Comparison of ENCODE assay signal across 9 cellular contexts in the genomic region with DNA sequence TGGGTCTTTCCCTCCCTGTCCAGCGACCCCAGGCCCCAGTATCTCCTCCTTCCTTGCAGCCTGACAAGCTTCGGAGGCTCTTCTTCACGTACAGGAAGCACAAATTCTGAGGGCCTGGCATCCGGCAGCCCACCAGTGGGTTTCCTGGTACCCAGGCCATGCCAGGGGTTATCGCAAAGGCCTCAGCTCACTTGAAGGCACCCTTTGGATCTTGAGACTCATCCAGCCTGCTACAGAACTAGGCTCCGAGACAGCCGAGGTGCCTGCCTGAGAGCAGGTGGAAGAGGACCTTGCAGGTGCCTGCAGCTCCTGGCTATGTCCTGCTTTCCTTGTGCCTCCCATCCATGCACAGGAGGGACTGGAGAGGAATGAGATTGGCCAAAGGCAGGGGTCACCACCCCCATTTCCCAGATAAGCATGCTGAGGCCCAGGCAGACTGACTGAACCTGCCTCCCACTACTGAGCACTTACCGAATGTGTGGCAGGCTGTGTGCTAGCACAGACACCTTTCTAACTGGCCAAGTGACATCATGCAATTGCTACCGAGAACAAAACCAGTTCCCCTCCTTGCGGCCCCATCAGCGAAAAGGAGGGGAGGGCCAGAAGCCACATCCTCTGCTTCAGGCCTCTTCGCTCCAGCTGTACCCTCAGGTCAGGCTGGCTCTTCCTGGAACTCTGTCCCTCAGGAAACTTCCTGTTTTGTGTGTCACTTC.
DNase-seq lines count a peak whose midpoint lies in the region; ATAC-seq and TF ChIP-seq lines count a peak whose summit lies in the region.
"Had no signal": no experiment of that assay in that cellular context is flagged by ENCODE, and none has a peak within 500 bp of the region (broad histone marks: within the 10 kb centered on the region; RNA-seq: fewer than 3 reads in every experiment).

No MANE protein-coding gene starts in this region.

- ATAC-seq in HG02763 (IDR thresholded peaks at IDR 0.05; ENCODE audit: unreplicated experiment), result peak; percentile 56
- ATAC-seq: body of pancreas had no signal

- no peak for TF ChIP-seq CTCF in GM13977 (IDR thresholded peaks at IDR 0.05; ENCODE audit: extremely low read depth, insufficient read depth, missing control alignments)

- peak; percentile 90 for DNase-seq in GM13977 (ENCODE audit: low spot score)
- DNase-seq in SKM-1 treated with dmso at 0.1 percent for 144 hours (lab: John Stamatoyannopoulos, UW; ENCODE audit: unreplicated experiment), result peak; percentile 57
- peak; percentile 16 for DNase-seq in activated naive CD8-positive, alpha-beta T cell treated with anti-CD3 and anti-CD28 coated beads, Interleukin-2, amount 50 U/mL, for 16 hours (ENCODE audit: low read depth, low spot score)
- DNase-seq in stimulated activated CD8-positive, alpha-beta memory T cell treated with anti-CD3 and anti-CD28 coated beads, Interleukin-15, amount 100 ng/mL, for 1 hour (ENCODE audit: low read depth), result peak; percentile 16
- no peak for DNase-seq in DMS79 (lab: John Stamatoyannopoulos, UW)
- no peak for DNase-seq in T1000 (lab: John Stamatoyannopoulos, UW)
- no peak for DNase-seq in NCI-H146 treated with DMSO at 0.1 percent for 48 hours (lab: John Stamatoyannopoulos, UW; ENCODE audit: unreplicated experiment)

- in situ Hi-C loops in GM13977 (cut with MboI; ENCODE audit: low pct_unique_long_range_greater_than_20kb, low sequenced_read_pairs, unreplicated experiment), result no loop called here

Comparison
In these comparisons a context has a peak if more than half of its experiments do, and no peak if none do; other contexts are left out.
1. DNase-seq: peak in GM13977 (single experiment), SKM-1 treated with dmso at 0.1 percent for 144 hours (single experiment), activated naive CD8-positive, alpha-beta T cell treated with anti-CD3 and anti-CD28 coated beads, Interleukin-2, amount 50 U/mL, for 16 hours (single experiment) and stimulated activated CD8-positive, alpha-beta memory T cell treated with anti-CD3 and anti-CD28 coated beads, Interleukin-15, amount 100 ng/mL, for 1 hour (single experiment); none in DMS79 (single experiment), T1000 (single experiment) and NCI-H146 treated with DMSO at 0.1 percent for 48 hours (single experiment).